In genomic region chr10:14659626-14660196, GRCh38 we compare ENCODE assay signal across 9 cellular contexts.
DNase-seq lines count a peak whose midpoint lies in the region; ATAC-seq and TF ChIP-seq lines count a peak whose summit lies in the region.
"Had no signal": no experiment of that assay in that cellular context is flagged by ENCODE, and none has a peak within 500 bp of the region (broad histone marks: within the 10 kb centered on the region; RNA-seq: fewer than 3 reads in every experiment).

No MANE protein-coding gene starts in this region.

- peaks cover 12 to 13% of the 10 kb centered on the region in 2 donors for H3K9me3 Mint-ChIP-seq in activated T-cell treated with anti-CD3 and anti-CD28 coated beads, Interleukin-2, amount 50 U/mL, for 72 hours

- H3K27ac ChIP-seq in KOPT-K1 (ENCODE audit: low read depth, low read length, poor library complexity, severe bottlenecking), result peak overlapping the region; percentile 14
- H3K27ac ChIP-seq: body of pancreas had no signal

- no peak for TF ChIP-seq CTCF in GM12865 (IDR thresholded peaks at IDR 0.05; ENCODE audit: insufficient read depth, low read depth, low read length, missing control alignments)

- peaks cover 4% of the 10 kb centered on the region for H3K9me3 ChIP-seq in KOPT-K1 (ENCODE audit: insufficient read depth, low read length, poor library complexity, severe bottlenecking)
- H3K9me3 ChIP-seq: body of pancreas had no signal

- peak overlapping the region; percentile 88 for H3K27ac Mint-ChIP-seq in activated T-cell treated with anti-CD3 and anti-CD28 coated beads, Interleukin-2, amount 50 U/mL, for 72 hours

- H3K4me3 ChIP-seq in GM12865 (ENCODE audit: low read depth, low read length), result no peak overlapping the region; the same call in 1 of the 2 replicates
- H3K4me3 ChIP-seq: body of pancreas had no signal

- peak overlapping the region; percentile 75 to 84 for H3K4me3 Mint-ChIP-seq in activated T-cell treated with anti-CD3 and anti-CD28 coated beads, Interleukin-2, amount 50 U/mL, for 72 hours

- H3K4me1 Mint-ChIP-seq in activated T-cell treated with anti-CD3 and anti-CD28 coated beads, Interleukin-2, amount 50 U/mL, for 72 hours (ENCODE audit: low read depth), result peaks cover 95% of the 10 kb centered on the region

- DNase-seq in GM12865 (ENCODE audit: low read depth) (peak; percentile 93), NCI-H146 (lab: John Stamatoyannopoulos, UW) (no peak), inferior parietal cortex (ENCODE audit: extremely low spot score) (no peak), HUDEP-2 (lab: John Stamatoyannopoulos, UW; ENCODE audit: unreplicated experiment in 76 of 76) (no peak)
- DNase-seq in activated T-cell treated with anti-CD3 and anti-CD28 coated beads, Interleukin-2, amount 50 U/mL, for 72 hours, result peak; percentile 64 to 74
- peak; percentile 34 to 36 for DNase-seq in stimulated activated CD4-positive, alpha-beta T cell treated with anti-CD3 and anti-CD28 coated beads, Interleukin-2, amount 100 ng/mL, for 48 hours

- ATAC-seq in GM21619 (IDR thresholded peaks at IDR 0.05; ENCODE audit: unreplicated experiment), result peak; percentile 86
- ATAC-seq in activated T-cell treated with anti-CD3 and anti-CD28 coated beads, Interleukin-2, amount 50 U/mL, for 72 hours (replicated peaks in 1 of 2), result peak; percentile 82 to 86
- ATAC-seq: body of pancreas had no signal

- peaks cover 20 to 33% of the 10 kb centered on the region in 2 donors for H3K36me3 Mint-ChIP-seq in activated T-cell treated with anti-CD3 and anti-CD28 coated beads, Interleukin-2, amount 50 U/mL, for 72 hours (ENCODE audit: insufficient read depth in 2 of 2)

- no peaks in the 10 kb centered on the region for H3K36me3 ChIP-seq in KOPT-K1 (ENCODE audit: insufficient read depth, low read length)

- peaks cover 19% of the 10 kb centered on the region for H3K27me3 Mint-ChIP-seq in activated T-cell treated with anti-CD3 and anti-CD28 coated beads, Interleukin-2, amount 50 U/mL, for 72 hours (ENCODE audit: low read depth)

Comparison
In these comparisons a context has a peak if more than half of its experiments do, and no peak if none do; other contexts are left out.
1. DNase-seq: peak in GM12865 (single experiment), activated T-cell treated with anti-CD3 and anti-CD28 coated beads, Interleukin-2, amount 50 U/mL, for 72 hours (2 of 2) and stimulated activated CD4-positive, alpha-beta T cell treated with anti-CD3 and anti-CD28 coated beads, Interleukin-2, amount 100 ng/mL, for 48 hours (2 of 2); none in NCI-H146 (single experiment), inferior parietal cortex (single experiment) and HUDEP-2 (0 of 76).